Comparison of ENCODE assay signal across 1 cellular context in genomic region chr7:106112118-106112971, GRCh38.
TF ChIP-seq lines count a peak whose summit lies in the region.

TSS of gene SYPL1 (minus strand) at chr7:106112312. CDS start at chr7:106112208, 104 bp downstream.

TF ChIP-seq in SK-N-SH treated with all-trans-retinoic acid at 6 μM for 48 hours, 23 proteins besides CTCF, POLR2A, EP300 and RAD21 (continued from another document):
- TF ChIP-seq POU6F1 (CRISPR knock-in tag; IDR thresholded peaks at IDR 0.05; ENCODE audit: borderline replicate concordance, low read depth) (no peak), TCF4 (CRISPR knock-in tag; IDR thresholded peaks at IDR 0.05; ENCODE audit: borderline replicate concordance) (no peak)
